Comparison of ENCODE assay signal across 15 cellular contexts in the genomic region with DNA sequence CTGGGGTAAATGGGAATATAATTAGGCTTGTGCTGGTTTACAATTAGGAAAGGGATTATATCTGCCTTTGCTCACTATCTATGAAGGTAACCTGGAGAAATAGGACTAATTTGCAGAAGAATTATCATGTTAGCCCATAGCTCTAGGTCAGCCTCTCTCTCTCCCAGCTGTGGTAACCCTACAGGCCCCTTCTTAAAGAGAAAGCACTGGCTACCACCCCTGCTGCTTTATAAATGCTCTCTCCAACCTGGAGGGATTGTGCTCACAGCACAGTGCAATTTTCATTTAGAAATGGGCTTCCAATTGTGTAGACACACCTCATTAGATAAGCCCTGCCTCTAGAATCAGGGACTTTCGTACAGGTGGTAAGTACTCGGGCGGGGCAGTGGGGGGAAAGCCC. TPM values are rescaled to one million over a fixed set of nuclear protein-coding genes. Genes with fewer than 3 reads are reported as not detected.
DNase-seq lines count a peak whose midpoint lies in the region; ATAC-seq, FAIRE-seq and TF ChIP-seq lines count a peak whose summit lies in the region.
"Had no signal": no experiment of that assay in that cellular context is flagged by ENCODE, and none has a peak within 500 bp of the region (broad histone marks: within the 10 kb centered on the region; RNA-seq: fewer than 3 reads in every experiment).

No MANE protein-coding gene starts in this region.

- intact Hi-C loops in GM12878 (cut with micrococcal nuclease; ENCODE audit: unreplicated experiment) (no loop called here), vagina (cut with DNase I) (no loop called here), dorsolateral prefrontal cortex (cut with DNase I) (no loop called here)

- no peak for TF ChIP-seq RAD21 in GM12878 (IDR thresholded peaks at IDR 0.05; ENCODE audit: insufficient read depth, low read depth, low read length)

- H3K27me3 ChIP-seq in GM12878 (replicated peaks in 1 of 2; ENCODE audit: control insufficient read depth in 2 of 2, insufficient read depth in 2 of 2, low read length in 1 of 2) (no peaks in the 10 kb centered on the region), vagina (no peaks in the 10 kb centered on the region), dorsolateral prefrontal cortex (peaks cover 0 to 3% (median 0%) of the 10 kb centered on the region in 45 donors)
- H3K27me3 ChIP-seq: SJSA1 had no signal

- BruUV-seq in GM12878 (replicated peaks; lab: Mats Ljungman, UMichigan): no TSS peak

- no peak for TF ChIP-seq CTCF in GM12878 (IDR thresholded peaks at IDR 0.05 in 2 of 3, conservative IDR thresholded peaks at IDR 0.05 in 1 of 3; ENCODE audit: control insufficient read depth in 2 of 3, extremely low read depth in 1 of 3, insufficient read depth in 1 of 3, low read depth in 3 of 3, low read length in 3 of 3)
- TF ChIP-seq CTCF in vagina (IDR thresholded peaks at IDR 0.05): no peak
- TF ChIP-seq CTCF in dorsolateral prefrontal cortex (IDR thresholded peaks at IDR 0.05 in 54 of 56, conservative IDR thresholded peaks at IDR 0.05 in 2 of 56; ENCODE audit: low read depth in 1 of 56, partially characterized antibody in 56 of 56): no peak

- no peak overlapping the region for H3K27ac ChIP-seq in GM12878 (ENCODE audit: control insufficient read depth, insufficient read depth)
- H3K27ac ChIP-seq in vagina: no peak overlapping the region
- H3K27ac ChIP-seq in dorsolateral prefrontal cortex: no peak overlapping the region
- H3K27ac ChIP-seq: PC-9, SJSA1 had no signal

- no peaks in the 10 kb centered on the region; the same call in 2 of the 3 replicates for H3K9me3 ChIP-seq in GM12878 (replicated peaks; ENCODE audit: control insufficient read depth, insufficient read depth, low read length)
- no peaks in the 10 kb centered on the region for H3K9me3 ChIP-seq in vagina
- H3K9me3 ChIP-seq: SJSA1 had no signal

- no peak for TF ChIP-seq EP300 in GM12878 (IDR thresholded peaks at IDR 0.05; ENCODE audit: borderline replicate concordance in 1 of 2, control insufficient read depth in 1 of 2, low read depth in 2 of 2, low read length in 2 of 2)

- no peaks in the 10 kb centered on the region for H3K79me2 ChIP-seq in GM12878 (ENCODE audit: control insufficient read depth, insufficient read depth, low read length)

- in situ Hi-C loops in GM12878 (cut with MboI): no loop called here

- H2AFZ ChIP-seq in GM12878 (ENCODE audit: control insufficient read depth, low read depth, low read length): no peak overlapping the region
- H2AFZ ChIP-seq: PC-9 had no signal

- no peak for TF ChIP-seq POLR2A in GM12878 (IDR thresholded peaks at IDR 0.05; ENCODE audit: low read depth, low read length)
- no peak for TF ChIP-seq POLR2A in vagina (IDR thresholded peaks at IDR 0.05)

- H3K4me3 ChIP-seq in GM12878: no peak overlapping the region
- H3K4me3 ChIP-seq in vagina: no peak overlapping the region
- no peak overlapping the region for H3K4me3 ChIP-seq in dorsolateral prefrontal cortex
- H3K4me3 ChIP-seq: PC-9, SJSA1 had no signal

- 0% methylated on average over 3 of the region's 3 CpGs for WGBS in GM12878 (ENCODE audit: insufficient coverage, insufficient replicate concordance, low lambda C conversion rate, missing lambda C conversion rate)

- DNase-seq in NCI-H1092 (lab: John Stamatoyannopoulos, UW) (peak; percentile 19), NCI-H1436 (lab: John Stamatoyannopoulos, UW) (peak; percentile 28), NCI-H345 (lab: John Stamatoyannopoulos, UW) (peak; percentile 59), GM12878 (ENCODE audit: low read depth, low spot score) (no peak), GM19239 (ENCODE audit: insufficient read length, low spot score) (no peak), vagina (ENCODE audit: extremely low spot score in 2 of 2) (no peak), dorsolateral prefrontal cortex (no peak), mucosa of gallbladder (ENCODE audit: low spot score) (no peak)
- DNase-seq: H9, NCI-H526, SW 1271 had no signal

- CTCF ChIA-PET in GM12878 (lab: Yijun Ruan, JAX): no interaction called here

- no peak for FAIRE-seq in GM12878 (lab: Jason Lieb, UNC)
- no peak for FAIRE-seq in GM19239 (lab: Jason Lieb, UNC)

- H3K36me3 ChIP-seq in GM12878 (ENCODE audit: control insufficient read depth in 2 of 2, insufficient read depth in 2 of 2, low read length in 1 of 2): no peaks in the 10 kb centered on the region
- H3K36me3 ChIP-seq in vagina: no peaks in the 10 kb centered on the region
- H3K36me3 ChIP-seq: SJSA1 had no signal

- SMC1A ChIA-PET in GM12878 (lab: Charles Lee; ENCODE audit: uncharacterized antibody, unreplicated experiment): no interaction called here

- no peak overlapping the region for H3K9ac ChIP-seq in GM12878 (ENCODE audit: control insufficient read depth, insufficient read depth, low read length)

- POLR2A ChIA-PET in GM12878 (lab: Charles Lee): no interaction called here

- RAD21 ChIA-PET in GM12878 (lab: Charles Lee; ENCODE audit: unreplicated experiment): no interaction called here

- H3K4me1 ChIP-seq in GM12878 (ENCODE audit: control insufficient read depth, insufficient read depth, low read length) (no peaks in the 10 kb centered on the region), vagina (no peaks in the 10 kb centered on the region)
- H3K4me1 ChIP-seq: SJSA1 had no signal

- peak; percentile 44; the same call in 2 of the 3 replicates for ATAC-seq in GM12878

- no peaks in the 10 kb centered on the region for H4K20me1 ChIP-seq in GM12878 (ENCODE audit: control insufficient read depth, insufficient read depth)

- no peak overlapping the region for H3K4me2 ChIP-seq in GM12878 (ENCODE audit: control insufficient read depth, insufficient read depth)
- H3K4me2 ChIP-seq: PC-9 had no signal

TF ChIP-seq in GM12878, 131 proteins besides CTCF, POLR2A, EP300 and RAD21 (continues in another document):
- TF ChIP-seq ATF7 (IDR thresholded peaks at IDR 0.05; ENCODE audit: low read depth): no peak
- no peak for TF ChIP-seq NFXL1 (IDR thresholded peaks at IDR 0.05; ENCODE audit: borderline replicate concordance)
- TF ChIP-seq NR2C1 (IDR thresholded peaks at IDR 0.05): no peak
- TF ChIP-seq POLR2AphosphoS5 (IDR thresholded peaks at IDR 0.05; ENCODE audit: low read length): no peak
- TF ChIP-seq CREM (IDR thresholded peaks at IDR 0.05; ENCODE audit: low read depth): no peak
- TF ChIP-seq IKZF2 (IDR thresholded peaks at IDR 0.05): no peak

RNA-seq across cellular contexts. Expression of gene MGST1, which starts 22.7 kb away (rescaled TPM):
- total RNA-seq in GM12878 (2013; cell fraction: nucleolus; rRNA removed): 3.3 and 3.5 TPM in 2 replicates
- 22.5 and 26.9 TPM in 2 replicates for total RNA-seq in GM12878 (2014; rRNA removed)
- 49.9 and 50.4 TPM in 2 replicates for total RNA-seq in GM12878 (2014; rRNA removed; fragmentation: Illumina TruSeq; extraction: Trizol)
- total RNA-seq in GM12878 (2021): 67.0 and 71.3 TPM in 2 replicates
- polyA plus RNA-seq in GM12878 (2011; ENCODE audit: low read depth): 35.6 TPM
- polyA plus RNA-seq in GM12878 (2011; rRNA removed): 142 and 161 TPM in 2 replicates
- polyA plus RNA-seq in GM12878 (2011; cell fraction: cytosol; rRNA removed): 83.5 and 114 TPM in 2 replicates
- polyA plus RNA-seq in GM12878 (2011; cell fraction: nucleus; rRNA removed): 35.8 and 37.7 TPM in 2 replicates
- polyA plus RNA-seq in GM12878 (2012): 12.1 and 14.8 TPM in 2 replicates
- 183 and 267 TPM in 2 replicates for polyA plus RNA-seq in GM12878 (2014; fragmentation: Illumina TruSeq; extraction: Trizol)
- polyA plus RNA-seq in GM12878 (2014; fragmentation: Nextera tagmentation; extraction: Ambion mirVana): 100 to 1,000 TPM; 219 to 237 TPM
- polyA plus RNA-seq in GM12878 (2014; rRNA removed): 88.1 and 91.7 TPM in 2 replicates
- polyA plus RNA-seq in GM12878 (2016; fragmentation: Nextera tagmentation; extraction: Ambion mirVana): 100 to 1,000 TPM; 222 to 236 TPM
- 36.6 and 58.4 TPM in 2 replicates for polyA minus RNA-seq in GM12878 (2011; rRNA and poly(A)+ RNA removed)
- polyA minus RNA-seq in GM12878 (2011; cell fraction: cytosol; rRNA and poly(A)+ RNA removed): 34.3 and 40.9 TPM in 2 replicates
- polyA minus RNA-seq in GM12878 (2011; cell fraction: nucleus; rRNA and poly(A)+ RNA removed): 25.1 and 32.1 TPM in 2 replicates
- total RNA-seq in vagina: 292 TPM
- 100 to 1,000 TPM in 41 of 120 experiments, 10 to 100 TPM in 79; 33.6 to 209 (median 82.5) TPM for total RNA-seq in dorsolateral prefrontal cortex
- 410 TPM for total RNA-seq in mucosa of gallbladder
- total RNA-seq: SJSA1 had no signal

RNA-seq across cellular contexts. Expression of gene SLC15A5, which starts 47.3 kb away (rescaled TPM):
- not detected in 2 replicates for total RNA-seq in GM12878 (2013; cell fraction: nucleolus; rRNA removed)
- total RNA-seq in GM12878 (2014; rRNA removed) (not detected in 2 replicates), GM12878 (2014; rRNA removed; fragmentation: Illumina TruSeq; extraction: Trizol) (not detected in 2 replicates), GM12878 (2021) (not detected in 2 replicates), vagina (not detected), dorsolateral prefrontal cortex (under 1 TPM in 68 of 120 experiments, not detected in 52; 0.10 to 0.63 (median 0.24) TPM), mucosa of gallbladder (not detected)
- polyA plus RNA-seq in GM12878 (2011; ENCODE audit: low read depth): not detected
- polyA plus RNA-seq in GM12878 (2011; rRNA removed) (not detected in 2 replicates), GM12878 (2014; fragmentation: Illumina TruSeq; extraction: Trizol) (not detected in 2 replicates), GM12878 (2014; fragmentation: Nextera tagmentation; extraction: Ambion mirVana) (not detected), GM12878 (2014; rRNA removed) (not detected in 2 replicates), GM12878 (2016; fragmentation: Nextera tagmentation; extraction: Ambion mirVana) (not detected)
- not detected in 2 replicates for polyA plus RNA-seq in GM12878 (2011; cell fraction: cytosol; rRNA removed)
- not detected in 2 replicates for polyA plus RNA-seq in GM12878 (2011; cell fraction: nucleus; rRNA removed)
- not detected in 2 replicates for polyA plus RNA-seq in GM12878 (2012)
- not detected in 2 replicates for polyA minus RNA-seq in GM12878 (2011; rRNA and poly(A)+ RNA removed)
- polyA minus RNA-seq in GM12878 (2011; cell fraction: cytosol; rRNA and poly(A)+ RNA removed): not detected in 2 replicates
- not detected in 2 replicates for polyA minus RNA-seq in GM12878 (2011; cell fraction: nucleus; rRNA and poly(A)+ RNA removed)
- total RNA-seq: H9; LHCN-M2; PC-9; SJSA1; T-helper 2 cell treated with Interferon-gamma antibody and Interleukin-4, amounts not matched to agents 100 ng/mL and 5 ng/mL, for 36 hours had no signal

Comparison
In these comparisons a context has a peak if more than half of its experiments do, and no peak if none do; other contexts are left out.
1. DNase-seq: peak in NCI-H1092 (single experiment), NCI-H1436 (single experiment) and NCI-H345 (single experiment); none in GM12878 (single experiment), GM19239 (single experiment), vagina (0 of 2), dorsolateral prefrontal cortex (0 of 10) and mucosa of gallbladder (single experiment).